ENCODE assay signal across 8 cellular contexts in the genomic region with DNA sequence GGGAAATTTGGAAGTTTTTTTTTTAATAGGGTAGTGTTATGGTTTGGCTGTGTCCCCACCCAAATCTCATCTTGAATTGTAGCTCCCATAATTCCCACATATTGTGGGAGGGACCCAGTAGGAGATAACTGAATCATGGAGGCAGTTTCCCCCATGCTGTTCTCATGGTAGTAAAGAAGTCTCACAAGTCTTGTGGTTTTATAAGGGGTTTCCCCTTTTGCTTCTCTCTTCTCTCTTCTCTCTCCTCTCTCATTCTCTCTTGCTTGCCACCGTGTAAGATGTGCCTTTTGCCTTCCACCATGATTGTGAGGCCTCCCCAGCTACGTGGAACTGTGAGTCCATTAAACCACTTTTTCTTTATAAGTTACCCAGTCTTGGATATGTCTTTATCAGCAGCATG. TPM values are rescaled to one million over a fixed set of nuclear protein-coding genes. Genes with fewer than 3 reads are reported as not detected.
"Had no signal": no experiment of that assay in that cellular context is flagged by ENCODE, and none has a peak within 500 bp of the region (broad histone marks: within the 10 kb centered on the region; RNA-seq: fewer than 3 reads in every experiment).

No MANE protein-coding gene starts in this region.

RNA-seq across cellular contexts. Expression of gene CACNG3, which starts 17.3 kb away (rescaled TPM):
- total RNA-seq: PC-3, PC-9, Peyer's patch, Right ventricle myocardium inferior, Right ventricle myocardium superior, RPMI7951, SJSA1, SK-MEL-5 had no signal
